18 cellular contexts compared by ENCODE assay signal in genomic region chr3:10447110-10447509, GRCh38. TPM values are rescaled to one million over a fixed set of nuclear protein-coding genes. Genes with fewer than 3 reads are reported as not detected.
DNase-seq lines count a peak whose midpoint lies in the region; ATAC-seq and TF ChIP-seq lines count a peak whose summit lies in the region.
"Had no signal": no experiment of that assay in that cellular context is flagged by ENCODE, and none has a peak within 500 bp of the region (broad histone marks: within the 10 kb centered on the region; RNA-seq: fewer than 3 reads in every experiment).

No MANE protein-coding gene starts in this region.

- no peaks in the 10 kb centered on the region for H3K36me3 Mint-ChIP-seq in activated CD4-positive, alpha-beta T cell treated with anti-CD3 and anti-CD28 coated beads, Interleukin-2, amount 10 ng/mL, durations not matched to agents 7 days and 5 days (ENCODE audit: low read depth)
- H3K36me3 Mint-ChIP-seq: CD14-positive monocyte; CD8-positive, alpha-beta memory T cell had no signal

- no peak overlapping the region for H3K4me3 ChIP-seq in BLaER1 treated with 17β-estradiol and CSF1 and Interleukin-3, amounts not matched to agents 10 nM and 100 nM
- H3K4me3 ChIP-seq in HEK293 (ENCODE audit: low read depth, low read length) (no peak overlapping the region), psoas muscle (no peak overlapping the region), spleen (no peak overlapping the region)
- H3K4me3 ChIP-seq: GM12878 had no signal

- DNase-seq in psoas muscle, result no peak
- peak; percentile 55 for DNase-seq in spleen
- DNase-seq in NCI-H128 (lab: John Stamatoyannopoulos, UW; ENCODE audit: unreplicated experiment), result no peak
- DNase-seq in activated CD4-positive, alpha-beta T cell treated with anti-CD3 and anti-CD28 coated beads, Interleukin-2, amount 10 ng/mL, durations not matched to agents 7 days and 5 days, result no peak
- DNase-seq: CD4-positive, alpha-beta T cell; CD8-positive, alpha-beta memory T cell; DMS 273 treated with DMSO at 0.1 percent for 48 hours; DMS79; EL; GDM1; GOT3; HCEC 1CT had no signal

- peaks cover 0 to 27% (median 0%) of the 10 kb centered on the region in 11 experiments; a peak in 3 of 22 replicates for H3K36me3 ChIP-seq in BLaER1 treated with 17β-estradiol and CSF1 and Interleukin-3, amounts not matched to agents 10 nM and 100 nM
- no peaks in the 10 kb centered on the region for H3K36me3 ChIP-seq in HEK293 (ENCODE audit: control insufficient read depth in 2 of 2, insufficient read depth in 1 of 2, low read length in 2 of 2)
- H3K36me3 ChIP-seq in psoas muscle (ENCODE audit: insufficient read depth in 1 of 2, low read depth in 1 of 2), result no peaks in the 10 kb centered on the region
- H3K36me3 ChIP-seq in spleen, result no peaks in the 10 kb centered on the region

- H3K9me3 Mint-ChIP-seq in activated CD4-positive, alpha-beta T cell treated with anti-CD3 and anti-CD28 coated beads, Interleukin-2, amount 10 ng/mL, durations not matched to agents 7 days and 5 days, result no peaks in the 10 kb centered on the region
- H3K9me3 Mint-ChIP-seq: CD4-positive, alpha-beta T cell; CD8-positive, alpha-beta memory T cell had no signal

- POLR2A ChIA-PET in HEK293 (lab: Yijun Ruan, JAX), result interaction anchor here (0.6 kb wide), 1 partner anchor 780 kb away, joined by 4 read pairs; no protein-coding TSS in a partner anchor
- POLR2A ChIA-PET in activated CD4-positive, alpha-beta T cell treated with anti-CD3 and anti-CD28 coated beads, Interleukin-2, amount 10 ng/mL, durations not matched to agents 7 days and 5 days (lab: Charles Lee), result no interaction called here

- H3K4me2 ChIP-seq in BLaER1 treated with 17β-estradiol and CSF1 and Interleukin-3, amounts not matched to agents 10 nM and 100 nM, result peak overlapping the region in 10 of 11 experiments; percentile 27 to 94 (median 88); a peak in 19 of 22 replicates

- H3K9ac ChIP-seq in BLaER1 treated with 17β-estradiol and CSF1 and Interleukin-3, amounts not matched to agents 10 nM and 100 nM, result peak overlapping the region in 2 of 11 experiments; percentile 0 to 35; a peak in 1 of 22 replicates

- H3K27me3 Mint-ChIP-seq in activated CD4-positive, alpha-beta T cell treated with anti-CD3 and anti-CD28 coated beads, Interleukin-2, amount 10 ng/mL, durations not matched to agents 7 days and 5 days, result peaks cover 2% of the 10 kb centered on the region

- H3K9me3 ChIP-seq in BLaER1 treated with 17β-estradiol and CSF1 and Interleukin-3, amounts not matched to agents 10 nM and 100 nM (replicated peaks in 1 of 11), result no peaks in the 10 kb centered on the region
- H3K9me3 ChIP-seq in HEK293 (ENCODE audit: control insufficient read depth, insufficient read depth, low read depth, low read length) (no peaks in the 10 kb centered on the region), psoas muscle (no peaks in the 10 kb centered on the region), spleen (no peaks in the 10 kb centered on the region)

- no peak for TF ChIP-seq POLR2A in spleen (IDR thresholded peaks at IDR 0.05)

- H3K4me1 Mint-ChIP-seq in activated CD4-positive, alpha-beta T cell treated with anti-CD3 and anti-CD28 coated beads, Interleukin-2, amount 10 ng/mL, durations not matched to agents 7 days and 5 days, result no peaks in the 10 kb centered on the region
- H3K4me1 Mint-ChIP-seq: CD14-positive monocyte had no signal

- no peak for TF ChIP-seq CTCF in HEK293 (tag by site-specific recombination; IDR thresholded peaks at IDR 0.05)
- TF ChIP-seq CTCF in psoas muscle (IDR thresholded peaks at IDR 0.05), result no peak
- no peak for TF ChIP-seq CTCF in spleen (IDR thresholded peaks at IDR 0.05 in 8 of 11, conservative IDR thresholded peaks at IDR 0.05 in 3 of 11)

- ATAC-seq in psoas muscle (peak; percentile 30 to 54 (median 38)), HG02970 (IDR thresholded peaks at IDR 0.05; ENCODE audit: low FRiP score, unreplicated experiment) (no peak)
- ATAC-seq: GM12878 had no signal

- H3K27ac ChIP-seq in BLaER1 treated with 17β-estradiol and CSF1 and Interleukin-3, amounts not matched to agents 10 nM and 100 nM, result peak overlapping the region in 4 of 11 experiments; percentile 10 to 99 (median 26); a peak in 3 of 22 replicates
- H3K27ac ChIP-seq in HEK293 (ENCODE audit: extremely low read depth, low read depth, low read length) (no peak overlapping the region), psoas muscle (peak overlapping the region; percentile 81), spleen (no peak overlapping the region)

- CTCF ChIA-PET in HEK293 (lab: Yijun Ruan, JAX), result no interaction called here
- CTCF ChIA-PET in activated CD4-positive, alpha-beta T cell treated with anti-CD3 and anti-CD28 coated beads, Interleukin-2, amount 10 ng/mL, durations not matched to agents 7 days and 5 days (lab: Charles Lee), result interaction anchor here (1.1 to 1.5 kb wide), 2 partner anchors 10 to 13 kb away, joined by 4 read pairs; no protein-coding TSS in a partner anchor

- no peaks in the 10 kb centered on the region for H3K27me3 ChIP-seq in BLaER1 treated with 17β-estradiol and CSF1 and Interleukin-3, amounts not matched to agents 10 nM and 100 nM
- H3K27me3 ChIP-seq in psoas muscle (ENCODE audit: insufficient read depth in 3 of 3, low read length in 2 of 3), result no peaks in the 10 kb centered on the region
- peaks cover 0 to 22% (median 0%) of the 10 kb centered on the region in 7 donors for H3K27me3 ChIP-seq in spleen (replicated peaks in 1 of 7)

- H3K4me1 ChIP-seq in BLaER1 treated with 17β-estradiol and CSF1 and Interleukin-3, amounts not matched to agents 10 nM and 100 nM, result peaks cover 49 to 98% (median 66%) of the 10 kb centered on the region in 10 experiments
- no peaks in the 10 kb centered on the region for H3K4me1 ChIP-seq in HEK293 (ENCODE audit: control insufficient read depth, insufficient read depth, low read length)
- peaks cover 45% of the 10 kb centered on the region for H3K4me1 ChIP-seq in psoas muscle
- no peaks in the 10 kb centered on the region for H3K4me1 ChIP-seq in spleen

- H3K4me3 Mint-ChIP-seq in activated CD4-positive, alpha-beta T cell treated with anti-CD3 and anti-CD28 coated beads, Interleukin-2, amount 10 ng/mL, durations not matched to agents 7 days and 5 days, result no peak overlapping the region
- H3K4me3 Mint-ChIP-seq: CD4-positive, alpha-beta T cell; CD8-positive, alpha-beta memory T cell had no signal

- intact Hi-C loops in psoas muscle (cut with DNase I), result no loop called here
- intact Hi-C loops in spleen (cut with DNase I; ENCODE audit: low total_unique reads), result no loop called here

- H4K20me1 ChIP-seq in BLaER1 treated with 17β-estradiol and CSF1 and Interleukin-3, amounts not matched to agents 10 nM and 100 nM, result peaks cover 0 to 22% (median 0%) of the 10 kb centered on the region in 11 experiments; a peak in 3 of 22 replicates

- H3K27ac Mint-ChIP-seq in activated CD4-positive, alpha-beta T cell treated with anti-CD3 and anti-CD28 coated beads, Interleukin-2, amount 10 ng/mL, durations not matched to agents 7 days and 5 days, result no peak overlapping the region
- H3K27ac Mint-ChIP-seq: CD14-positive monocyte; CD4-positive, alpha-beta T cell; CD8-positive, alpha-beta memory T cell had no signal

- 41 to 81% (median 60%) methylated on average over 5 of the region's 5 CpGs for WGBS in psoas muscle, 3 donors
- 75 to 92% (median 91%) methylated on average over 2 to 5 of the region's 5 CpGs for WGBS in spleen, 5 donors

TF ChIP-seq in HEK293, 187 proteins besides CTCF, POLR2A, EP300 and RAD21:
- TF ChIP-seq SCRT2 (tag by site-specific recombination; IDR thresholded peaks at IDR 0.05), result peak; percentile 64
- no peak for TF ChIP-seq ZNF404 (tag by site-specific recombination; IDR thresholded peaks at IDR 0.05)
- TF ChIP-seq ZSCAN23 (tag by site-specific recombination; IDR thresholded peaks at IDR 0.05), result no peak
- no peak for TF ChIP-seq ZSCAN4 (tag by site-specific recombination; IDR thresholded peaks at IDR 0.05)
- no peak for TF ChIP-seq ZNF473 (tag by site-specific recombination; IDR thresholded peaks at IDR 0.05)
- TF ChIP-seq ZNF510 (tag by site-specific recombination; IDR thresholded peaks at IDR 0.05; ENCODE audit: insufficient replicate concordance), result no peak
- no peak for TF ChIP-seq ZNF211 (tag by site-specific recombination; IDR thresholded peaks at IDR 0.05; ENCODE audit: low read depth)
- TF ChIP-seq ELK4 (IDR thresholded peaks at IDR 0.05; ENCODE audit: borderline replicate concordance, low read depth, low read length), result no peak

RNA-seq across cellular contexts. Expression of gene ATP2B2, which starts 58.3 kb away (rescaled TPM):
- total RNA-seq in psoas muscle (1 to 10 TPM in 3 of 4 donors, under 1 TPM in 1; 0.36 to 6.5 (median 4.1) TPM), spleen (1 to 10 TPM in 1 of 7 donors, under 1 TPM in 4, not detected in 2; 0.20 to 1.5 (median 0.34) TPM)
- polyA plus RNA-seq in psoas muscle (under 1 TPM; 0.08 to 0.77 (median 0.49) TPM), spleen (under 1 TPM; 0.02 to 0.22 (median 0.08) TPM)
- total RNA-seq in activated CD4-positive, alpha-beta T cell treated with anti-CD3 and anti-CD28 coated beads, Interleukin-2, amount 10 ng/mL, durations not matched to agents 7 days and 5 days, result not detected
- total RNA-seq: CD4-positive, alpha-beta T cell; CD8-positive, alpha-beta memory T cell; GM12878 had no signal
- polyA plus RNA-seq: BJ; CD14-positive monocyte; CD8-positive, alpha-beta memory T cell had no signal
